1 cellular context compared by ENCODE assay signal in the genomic region with DNA sequence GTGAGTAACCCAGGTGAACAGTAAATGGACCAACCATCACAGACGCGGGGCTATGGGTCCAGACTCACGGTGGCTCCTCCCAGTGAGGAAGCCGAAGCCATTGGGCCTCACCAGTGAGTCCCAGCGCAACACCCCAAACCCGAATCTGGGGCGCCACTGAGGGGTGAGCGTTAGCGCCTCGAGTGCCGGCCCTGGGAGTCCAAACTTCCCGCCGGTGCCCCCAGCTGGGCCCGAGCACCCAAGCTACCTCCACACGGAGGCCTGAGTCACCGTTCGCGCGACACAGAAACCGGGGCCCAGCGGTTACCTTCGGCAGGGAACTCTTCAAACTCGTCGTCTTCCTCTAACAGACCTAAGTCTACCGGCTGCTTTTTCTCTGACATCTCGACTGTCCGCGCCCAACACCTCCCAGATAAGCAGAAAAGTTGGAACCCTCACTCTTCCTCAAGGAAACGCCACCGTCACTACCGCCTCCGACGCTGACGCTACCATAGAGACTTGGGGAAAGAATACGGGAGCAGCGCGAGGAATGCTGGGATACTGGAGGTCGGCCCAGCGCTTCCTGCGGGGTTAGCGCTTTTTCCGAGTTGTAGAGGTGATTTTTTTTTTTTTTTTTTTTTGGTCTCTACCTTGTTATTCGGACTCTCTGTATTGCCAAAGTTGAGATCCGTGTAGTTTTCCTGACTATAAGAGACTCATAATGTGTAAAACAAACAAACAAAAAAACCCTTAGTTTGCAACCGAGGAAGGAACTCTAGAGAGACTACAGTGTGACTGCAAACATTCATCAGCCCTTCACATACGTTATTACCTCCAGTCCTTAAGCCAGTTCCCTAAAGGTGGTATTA.
TF ChIP-seq lines count a peak whose summit lies in the region.

A gene (minus strand): TSS at position 466 of the 848 bp plus-strand sequence. CDS start 83 bp downstream, at position 383.

TF ChIP-seq in GM12878, 131 proteins besides CTCF, POLR2A, EP300 and RAD21 (continued from another document and continues in another):
- TF ChIP-seq, protein P1, sequence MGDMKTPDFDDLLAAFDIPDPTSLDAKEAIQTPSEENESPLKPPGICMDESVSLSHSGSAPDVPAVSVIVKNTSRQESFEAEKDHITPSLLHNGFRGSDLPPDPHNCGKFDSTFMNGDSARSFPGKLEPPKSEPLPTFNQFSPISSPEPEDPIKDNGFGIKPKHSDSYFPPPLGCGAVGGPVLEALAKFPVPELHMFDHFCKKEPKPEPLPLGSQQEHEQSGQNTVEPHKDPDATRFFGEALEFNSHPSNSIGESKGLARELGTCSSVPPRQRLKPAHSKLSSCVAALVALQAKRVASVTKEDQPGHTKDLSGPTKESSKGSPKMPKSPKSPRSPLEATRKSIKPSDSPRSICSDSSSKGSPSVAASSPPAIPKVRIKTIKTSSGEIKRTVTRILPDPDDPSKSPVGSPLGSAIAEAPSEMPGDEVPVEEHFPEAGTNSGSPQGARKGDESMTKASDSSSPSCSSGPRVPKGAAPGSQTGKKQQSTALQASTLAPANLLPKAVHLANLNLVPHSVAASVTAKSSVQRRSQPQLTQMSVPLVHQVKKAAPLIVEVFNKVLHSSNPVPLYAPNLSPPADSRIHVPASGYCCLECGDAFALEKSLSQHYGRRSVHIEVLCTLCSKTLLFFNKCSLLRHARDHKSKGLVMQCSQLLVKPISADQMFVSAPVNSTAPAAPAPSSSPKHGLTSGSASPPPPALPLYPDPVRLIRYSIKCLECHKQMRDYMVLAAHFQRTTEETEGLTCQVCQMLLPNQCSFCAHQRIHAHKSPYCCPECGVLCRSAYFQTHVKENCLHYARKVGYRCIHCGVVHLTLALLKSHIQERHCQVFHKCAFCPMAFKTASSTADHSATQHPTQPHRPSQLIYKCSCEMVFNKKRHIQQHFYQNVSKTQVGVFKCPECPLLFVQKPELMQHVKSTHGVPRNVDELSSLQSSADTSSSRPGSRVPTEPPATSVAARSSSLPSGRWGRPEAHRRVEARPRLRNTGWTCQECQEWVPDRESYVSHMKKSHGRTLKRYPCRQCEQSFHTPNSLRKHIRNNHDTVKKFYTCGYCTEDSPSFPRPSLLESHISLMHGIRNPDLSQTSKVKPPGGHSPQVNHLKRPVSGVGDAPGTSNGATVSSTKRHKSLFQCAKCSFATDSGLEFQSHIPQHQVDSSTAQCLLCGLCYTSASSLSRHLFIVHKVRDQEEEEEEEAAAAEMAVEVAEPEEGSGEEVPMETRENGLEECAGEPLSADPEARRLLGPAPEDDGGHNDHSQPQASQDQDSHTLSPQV (IDR thresholded peaks at IDR 0.05) = no peak
- TF ChIP-seq, protein P2, sequence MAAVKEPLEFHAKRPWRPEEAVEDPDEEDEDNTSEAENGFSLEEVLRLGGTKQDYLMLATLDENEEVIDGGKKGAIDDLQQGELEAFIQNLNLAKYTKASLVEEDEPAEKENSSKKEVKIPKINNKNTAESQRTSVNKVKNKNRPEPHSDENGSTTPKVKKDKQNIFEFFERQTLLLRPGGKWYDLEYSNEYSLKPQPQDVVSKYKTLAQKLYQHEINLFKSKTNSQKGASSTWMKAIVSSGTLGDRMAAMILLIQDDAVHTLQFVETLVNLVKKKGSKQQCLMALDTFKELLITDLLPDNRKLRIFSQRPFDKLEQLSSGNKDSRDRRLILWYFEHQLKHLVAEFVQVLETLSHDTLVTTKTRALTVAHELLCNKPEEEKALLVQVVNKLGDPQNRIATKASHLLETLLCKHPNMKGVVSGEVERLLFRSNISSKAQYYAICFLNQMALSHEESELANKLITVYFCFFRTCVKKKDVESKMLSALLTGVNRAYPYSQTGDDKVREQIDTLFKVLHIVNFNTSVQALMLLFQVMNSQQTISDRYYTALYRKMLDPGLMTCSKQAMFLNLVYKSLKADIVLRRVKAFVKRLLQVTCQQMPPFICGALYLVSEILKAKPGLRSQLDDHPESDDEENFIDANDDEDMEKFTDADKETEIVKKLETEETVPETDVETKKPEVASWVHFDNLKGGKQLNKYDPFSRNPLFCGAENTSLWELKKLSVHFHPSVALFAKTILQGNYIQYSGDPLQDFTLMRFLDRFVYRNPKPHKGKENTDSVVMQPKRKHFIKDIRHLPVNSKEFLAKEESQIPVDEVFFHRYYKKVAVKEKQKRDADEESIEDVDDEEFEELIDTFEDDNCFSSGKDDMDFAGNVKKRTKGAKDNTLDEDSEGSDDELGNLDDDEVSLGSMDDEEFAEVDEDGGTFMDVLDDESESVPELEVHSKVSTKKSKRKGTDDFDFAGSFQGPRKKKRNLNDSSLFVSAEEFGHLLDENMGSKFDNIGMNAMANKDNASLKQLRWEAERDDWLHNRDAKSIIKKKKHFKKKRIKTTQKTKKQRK (IDR thresholded peaks at IDR 0.05; ENCODE audit: low read depth, low read length) = no peak
- no peak for TF ChIP-seq NFYA (IDR thresholded peaks at IDR 0.05; ENCODE audit: borderline replicate concordance, low read depth, low read length)
- no peak for TF ChIP-seq SRF (IDR thresholded peaks at IDR 0.05; ENCODE audit: low read depth in 2 of 2, low read length in 2 of 2)
- TF ChIP-seq ASH2L (IDR thresholded peaks at IDR 0.05; ENCODE audit: borderline replicate concordance, low read depth) = no peak
- peak; percentile 45; the same call in 1 of the 2 replicates for TF ChIP-seq RB1 (IDR thresholded peaks at IDR 0.05; ENCODE audit: borderline replicate concordance)
- TF ChIP-seq, protein P3, sequence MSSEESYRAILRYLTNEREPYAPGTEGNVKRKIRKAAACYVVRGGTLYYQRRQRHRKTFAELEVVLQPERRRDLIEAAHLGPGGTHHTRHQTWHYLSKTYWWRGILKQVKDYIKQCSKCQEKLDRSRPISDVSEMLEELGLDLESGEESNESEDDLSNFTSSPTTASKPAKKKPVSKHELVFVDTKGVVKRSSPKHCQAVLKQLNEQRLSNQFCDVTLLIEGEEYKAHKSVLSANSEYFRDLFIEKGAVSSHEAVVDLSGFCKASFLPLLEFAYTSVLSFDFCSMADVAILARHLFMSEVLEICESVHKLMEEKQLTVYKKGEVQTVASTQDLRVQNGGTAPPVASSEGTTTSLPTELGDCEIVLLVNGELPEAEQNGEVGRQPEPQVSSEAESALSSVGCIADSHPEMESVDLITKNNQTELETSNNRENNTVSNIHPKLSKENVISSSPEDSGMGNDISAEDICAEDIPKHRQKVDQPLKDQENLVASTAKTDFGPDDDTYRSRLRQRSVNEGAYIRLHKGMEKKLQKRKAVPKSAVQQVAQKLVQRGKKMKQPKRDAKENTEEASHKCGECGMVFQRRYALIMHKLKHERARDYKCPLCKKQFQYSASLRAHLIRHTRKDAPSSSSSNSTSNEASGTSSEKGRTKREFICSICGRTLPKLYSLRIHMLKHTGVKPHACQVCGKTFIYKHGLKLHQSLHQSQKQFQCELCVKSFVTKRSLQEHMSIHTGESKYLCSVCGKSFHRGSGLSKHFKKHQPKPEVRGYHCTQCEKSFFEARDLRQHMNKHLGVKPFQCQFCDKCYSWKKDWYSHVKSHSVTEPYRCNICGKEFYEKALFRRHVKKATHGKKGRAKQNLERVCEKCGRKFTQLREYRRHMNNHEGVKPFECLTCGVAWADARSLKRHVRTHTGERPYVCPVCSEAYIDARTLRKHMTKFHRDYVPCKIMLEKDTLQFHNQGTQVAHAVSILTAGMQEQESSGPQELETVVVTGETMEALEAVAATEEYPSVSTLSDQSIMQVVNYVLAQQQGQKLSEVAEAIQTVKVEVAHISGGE (CRISPR knock-in tag; IDR thresholded peaks at IDR 0.05) = no peak
- TF ChIP-seq, protein P4, sequence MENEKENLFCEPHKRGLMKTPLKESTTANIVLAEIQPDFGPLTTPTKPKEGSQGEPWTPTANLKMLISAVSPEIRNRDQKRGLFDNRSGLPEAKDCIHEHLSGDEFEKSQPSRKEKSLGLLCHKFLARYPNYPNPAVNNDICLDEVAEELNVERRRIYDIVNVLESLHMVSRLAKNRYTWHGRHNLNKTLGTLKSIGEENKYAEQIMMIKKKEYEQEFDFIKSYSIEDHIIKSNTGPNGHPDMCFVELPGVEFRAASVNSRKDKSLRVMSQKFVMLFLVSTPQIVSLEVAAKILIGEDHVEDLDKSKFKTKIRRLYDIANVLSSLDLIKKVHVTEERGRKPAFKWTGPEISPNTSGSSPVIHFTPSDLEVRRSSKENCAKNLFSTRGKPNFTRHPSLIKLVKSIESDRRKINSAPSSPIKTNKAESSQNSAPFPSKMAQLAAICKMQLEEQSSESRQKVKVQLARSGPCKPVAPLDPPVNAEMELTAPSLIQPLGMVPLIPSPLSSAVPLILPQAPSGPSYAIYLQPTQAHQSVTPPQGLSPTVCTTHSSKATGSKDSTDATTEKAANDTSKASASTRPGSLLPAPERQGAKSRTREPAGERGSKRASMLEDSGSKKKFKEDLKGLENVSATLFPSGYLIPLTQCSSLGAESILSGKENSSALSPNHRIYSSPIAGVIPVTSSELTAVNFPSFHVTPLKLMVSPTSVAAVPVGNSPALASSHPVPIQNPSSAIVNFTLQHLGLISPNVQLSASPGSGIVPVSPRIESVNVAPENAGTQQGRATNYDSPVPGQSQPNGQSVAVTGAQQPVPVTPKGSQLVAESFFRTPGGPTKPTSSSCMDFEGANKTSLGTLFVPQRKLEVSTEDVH (IDR thresholded peaks at IDR 0.05; ENCODE audit: low read depth, partially characterized antibody) = peak; percentile 37
- TF ChIP-seq, protein P5, sequence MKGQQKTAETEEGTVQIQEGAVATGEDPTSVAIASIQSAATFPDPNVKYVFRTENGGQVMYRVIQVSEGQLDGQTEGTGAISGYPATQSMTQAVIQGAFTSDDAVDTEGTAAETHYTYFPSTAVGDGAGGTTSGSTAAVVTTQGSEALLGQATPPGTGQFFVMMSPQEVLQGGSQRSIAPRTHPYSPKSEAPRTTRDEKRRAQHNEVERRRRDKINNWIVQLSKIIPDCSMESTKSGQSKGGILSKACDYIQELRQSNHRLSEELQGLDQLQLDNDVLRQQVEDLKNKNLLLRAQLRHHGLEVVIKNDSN (IDR thresholded peaks at IDR 0.05; ENCODE audit: borderline replicate concordance, extremely low read length, insufficient read depth, low read depth, low read length) = no peak
- no peak for TF ChIP-seq MEF2A (IDR thresholded peaks at IDR 0.05; ENCODE audit: insufficient read depth, low read depth, low read length)
- TF ChIP-seq ZNF274 (IDR thresholded peaks at IDR 0.05; ENCODE audit: insufficient read depth, insufficient read length) = no peak
- TF ChIP-seq, protein P6, sequence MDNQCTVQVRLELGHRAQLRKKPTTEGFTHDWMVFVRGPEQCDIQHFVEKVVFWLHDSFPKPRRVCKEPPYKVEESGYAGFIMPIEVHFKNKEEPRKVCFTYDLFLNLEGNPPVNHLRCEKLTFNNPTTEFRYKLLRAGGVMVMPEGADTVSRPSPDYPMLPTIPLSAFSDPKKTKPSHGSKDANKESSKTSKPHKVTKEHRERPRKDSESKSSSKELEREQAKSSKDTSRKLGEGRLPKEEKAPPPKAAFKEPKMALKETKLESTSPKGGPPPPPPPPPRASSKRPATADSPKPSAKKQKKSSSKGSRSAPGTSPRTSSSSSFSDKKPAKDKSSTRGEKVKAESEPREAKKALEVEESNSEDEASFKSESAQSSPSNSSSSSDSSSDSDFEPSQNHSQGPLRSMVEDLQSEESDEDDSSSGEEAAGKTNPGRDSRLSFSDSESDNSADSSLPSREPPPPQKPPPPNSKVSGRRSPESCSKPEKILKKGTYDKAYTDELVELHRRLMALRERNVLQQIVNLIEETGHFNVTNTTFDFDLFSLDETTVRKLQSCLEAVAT (IDR thresholded peaks at IDR 0.05) = 0 out of 2 replicates have a peak, but pooled peaks have one; percentile 61
- TF ChIP-seq, protein P7, sequence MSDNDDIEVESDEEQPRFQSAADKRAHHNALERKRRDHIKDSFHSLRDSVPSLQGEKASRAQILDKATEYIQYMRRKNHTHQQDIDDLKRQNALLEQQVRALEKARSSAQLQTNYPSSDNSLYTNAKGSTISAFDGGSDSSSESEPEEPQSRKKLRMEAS (IDR thresholded peaks at IDR 0.05; ENCODE audit: low read depth, low read length) = peak; percentile 14; the same call in 1 of the 2 replicates
- TF ChIP-seq CBFB (IDR thresholded peaks at IDR 0.05; ENCODE audit: low read depth) = peak; percentile 33; the same call in 1 of the 2 replicates
- TF ChIP-seq, protein P8, sequence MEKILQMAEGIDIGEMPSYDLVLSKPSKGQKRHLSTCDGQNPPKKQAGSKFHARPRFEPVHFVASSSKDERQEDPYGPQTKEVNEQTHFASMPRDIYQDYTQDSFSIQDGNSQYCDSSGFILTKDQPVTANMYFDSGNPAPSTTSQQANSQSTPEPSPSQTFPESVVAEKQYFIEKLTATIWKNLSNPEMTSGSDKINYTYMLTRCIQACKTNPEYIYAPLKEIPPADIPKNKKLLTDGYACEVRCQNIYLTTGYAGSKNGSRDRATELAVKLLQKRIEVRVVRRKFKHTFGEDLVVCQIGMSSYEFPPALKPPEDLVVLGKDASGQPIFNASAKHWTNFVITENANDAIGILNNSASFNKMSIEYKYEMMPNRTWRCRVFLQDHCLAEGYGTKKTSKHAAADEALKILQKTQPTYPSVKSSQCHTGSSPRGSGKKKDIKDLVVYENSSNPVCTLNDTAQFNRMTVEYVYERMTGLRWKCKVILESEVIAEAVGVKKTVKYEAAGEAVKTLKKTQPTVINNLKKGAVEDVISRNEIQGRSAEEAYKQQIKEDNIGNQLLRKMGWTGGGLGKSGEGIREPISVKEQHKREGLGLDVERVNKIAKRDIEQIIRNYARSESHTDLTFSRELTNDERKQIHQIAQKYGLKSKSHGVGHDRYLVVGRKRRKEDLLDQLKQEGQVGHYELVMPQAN (conservative IDR thresholded peaks at IDR 0.05) = peak; percentile 81; the same call in 1 of the 2 replicates
- no peak for TF ChIP-seq TARDBP (IDR thresholded peaks at IDR 0.05; ENCODE audit: borderline replicate concordance)
- TF ChIP-seq EGR1 (IDR thresholded peaks at IDR 0.05; ENCODE audit: borderline replicate concordance in 1 of 2, low read depth in 2 of 2, low read length in 2 of 2) = peak; percentile 26 to 76
- TF ChIP-seq, protein P9, sequence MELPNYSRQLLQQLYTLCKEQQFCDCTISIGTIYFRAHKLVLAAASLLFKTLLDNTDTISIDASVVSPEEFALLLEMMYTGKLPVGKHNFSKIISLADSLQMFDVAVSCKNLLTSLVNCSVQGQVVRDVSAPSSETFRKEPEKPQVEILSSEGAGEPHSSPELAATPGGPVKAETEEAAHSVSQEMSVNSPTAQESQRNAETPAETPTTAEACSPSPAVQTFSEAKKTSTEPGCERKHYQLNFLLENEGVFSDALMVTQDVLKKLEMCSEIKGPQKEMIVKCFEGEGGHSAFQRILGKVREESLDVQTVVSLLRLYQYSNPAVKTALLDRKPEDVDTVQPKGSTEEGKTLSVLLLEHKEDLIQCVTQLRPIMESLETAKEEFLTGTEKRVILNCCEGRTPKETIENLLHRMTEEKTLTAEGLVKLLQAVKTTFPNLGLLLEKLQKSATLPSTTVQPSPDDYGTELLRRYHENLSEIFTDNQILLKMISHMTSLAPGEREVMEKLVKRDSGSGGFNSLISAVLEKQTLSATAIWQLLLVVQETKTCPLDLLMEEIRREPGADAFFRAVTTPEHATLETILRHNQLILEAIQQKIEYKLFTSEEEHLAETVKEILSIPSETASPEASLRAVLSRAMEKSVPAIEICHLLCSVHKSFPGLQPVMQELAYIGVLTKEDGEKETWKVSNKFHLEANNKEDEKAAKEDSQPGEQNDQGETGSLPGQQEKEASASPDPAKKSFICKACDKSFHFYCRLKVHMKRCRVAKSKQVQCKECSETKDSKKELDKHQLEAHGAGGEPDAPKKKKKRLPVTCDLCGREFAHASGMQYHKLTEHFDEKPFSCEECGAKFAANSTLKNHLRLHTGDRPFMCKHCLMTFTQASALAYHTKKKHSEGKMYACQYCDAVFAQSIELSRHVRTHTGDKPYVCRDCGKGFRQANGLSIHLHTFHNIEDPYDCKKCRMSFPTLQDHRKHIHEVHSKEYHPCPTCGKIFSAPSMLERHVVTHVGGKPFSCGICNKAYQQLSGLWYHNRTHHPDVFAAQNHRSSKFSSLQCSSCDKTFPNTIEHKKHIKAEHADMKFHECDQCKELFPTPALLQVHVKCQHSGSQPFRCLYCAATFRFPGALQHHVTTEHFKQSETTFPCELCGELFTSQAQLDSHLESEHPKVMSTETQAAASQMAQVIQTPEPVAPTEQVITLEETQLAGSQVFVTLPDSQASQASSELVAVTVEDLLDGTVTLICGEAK (IDR thresholded peaks at IDR 0.05; ENCODE audit: borderline replicate concordance) = peak; percentile 76; the same call in 1 of the 2 replicates
- no peak for TF ChIP-seq HDAC6 (IDR thresholded peaks at IDR 0.05; ENCODE audit: unreplicated experiment)
- 0 out of 2 replicates have a peak, but pooled peaks have one; percentile 6 for TF ChIP-seq TCF12 (IDR thresholded peaks at IDR 0.05; ENCODE audit: low read depth, low read length)
